In the genomic region with DNA sequence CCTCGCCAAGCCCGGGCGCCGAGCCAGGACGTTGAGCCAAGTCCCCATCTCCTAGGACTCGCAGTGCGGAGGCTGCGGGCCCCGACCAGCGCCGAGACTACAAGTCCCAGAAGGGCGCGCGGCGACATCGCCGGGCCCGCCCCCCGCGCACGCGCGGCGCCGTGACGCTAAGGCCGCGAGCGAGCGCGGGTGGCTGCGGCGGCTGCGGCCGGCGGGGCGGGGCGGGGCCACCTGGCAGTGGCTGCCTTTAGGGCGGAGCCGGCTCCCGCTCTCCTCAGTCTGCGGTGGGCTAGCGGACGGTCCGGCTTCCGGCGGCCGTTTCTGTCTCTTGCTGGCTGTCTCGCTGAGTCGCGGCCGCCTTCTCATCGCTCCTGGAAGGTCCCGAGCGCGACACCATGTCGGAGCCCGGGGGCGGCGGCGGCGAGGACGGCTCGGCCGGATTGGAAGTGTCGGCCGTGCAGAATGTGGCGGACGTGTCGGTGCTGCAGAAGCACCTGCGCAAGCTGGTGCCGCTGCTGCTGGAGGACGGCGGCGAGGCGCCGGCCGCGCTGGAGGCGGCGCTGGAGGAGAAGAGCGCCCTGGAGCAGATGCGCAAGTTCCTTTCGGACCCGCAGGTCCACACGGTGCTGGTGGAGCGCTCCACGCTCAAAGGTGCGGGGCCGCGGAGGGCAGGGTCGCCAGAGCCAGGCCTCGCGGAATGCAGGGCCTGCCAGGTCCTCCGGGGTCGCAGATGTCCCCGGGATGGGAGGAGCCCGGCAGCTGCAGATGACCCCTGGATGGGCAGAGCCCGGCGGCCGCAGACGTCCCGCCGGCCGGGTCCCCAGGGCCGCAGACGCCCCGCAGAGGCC, we compare ENCODE assay signal across 1 cellular context.
TF ChIP-seq lines count a peak whose summit lies in the region.

A gene (plus strand): TSS at position 277 of the 848 bp plus-strand sequence. CDS start 119 bp downstream, at position 396.

TF ChIP-seq in IMR-90, 13 proteins besides CTCF, POLR2A, EP300 and RAD21 (continued from another document):
- TF ChIP-seq, protein P1, sequence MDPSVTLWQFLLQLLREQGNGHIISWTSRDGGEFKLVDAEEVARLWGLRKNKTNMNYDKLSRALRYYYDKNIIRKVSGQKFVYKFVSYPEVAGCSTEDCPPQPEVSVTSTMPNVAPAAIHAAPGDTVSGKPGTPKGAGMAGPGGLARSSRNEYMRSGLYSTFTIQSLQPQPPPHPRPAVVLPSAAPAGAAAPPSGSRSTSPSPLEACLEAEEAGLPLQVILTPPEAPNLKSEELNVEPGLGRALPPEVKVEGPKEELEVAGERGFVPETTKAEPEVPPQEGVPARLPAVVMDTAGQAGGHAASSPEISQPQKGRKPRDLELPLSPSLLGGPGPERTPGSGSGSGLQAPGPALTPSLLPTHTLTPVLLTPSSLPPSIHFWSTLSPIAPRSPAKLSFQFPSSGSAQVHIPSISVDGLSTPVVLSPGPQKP (IDR thresholded peaks at IDR 0.05; ENCODE audit: borderline replicate concordance, low read depth, low read length), result no peak
- TF ChIP-seq FOS (IDR thresholded peaks at IDR 0.05; ENCODE audit: low read depth, low read length) (no peak), MAFK (IDR thresholded peaks at IDR 0.05; ENCODE audit: low read depth, low read length) (no peak), NFE2L2 (IDR thresholded peaks at IDR 0.05; ENCODE audit: low read depth, low read length) (no peak), MAZ (IDR thresholded peaks at IDR 0.05; ENCODE audit: borderline replicate concordance, low read depth, low read length) (peak; percentile 63; the same call in 1 of the 2 replicates), CHD1 (IDR thresholded peaks at IDR 0.05; ENCODE audit: low read depth, low read length) (peak; percentile 37; the same call in 1 of the 2 replicates), RFX5 (IDR thresholded peaks at IDR 0.05; ENCODE audit: low read depth, low read length) (no peak), RCOR1 (IDR thresholded peaks at IDR 0.05; ENCODE audit: insufficient replicate concordance, low read length) (no peak), CEBPB (IDR thresholded peaks at IDR 0.05; ENCODE audit: low read depth, low read length) (no peak)
- TF ChIP-seq, protein P2, sequence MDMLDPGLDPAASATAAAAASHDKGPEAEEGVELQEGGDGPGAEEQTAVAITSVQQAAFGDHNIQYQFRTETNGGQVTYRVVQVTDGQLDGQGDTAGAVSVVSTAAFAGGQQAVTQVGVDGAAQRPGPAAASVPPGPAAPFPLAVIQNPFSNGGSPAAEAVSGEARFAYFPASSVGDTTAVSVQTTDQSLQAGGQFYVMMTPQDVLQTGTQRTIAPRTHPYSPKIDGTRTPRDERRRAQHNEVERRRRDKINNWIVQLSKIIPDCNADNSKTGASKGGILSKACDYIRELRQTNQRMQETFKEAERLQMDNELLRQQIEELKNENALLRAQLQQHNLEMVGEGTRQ (IDR thresholded peaks at IDR 0.05; ENCODE audit: low read depth, low read length), result no peak
TF ChIP-seq in IMR-90: peak in this region for 4.
